ENCODE assay signal across 9 cellular contexts in the genomic region with DNA sequence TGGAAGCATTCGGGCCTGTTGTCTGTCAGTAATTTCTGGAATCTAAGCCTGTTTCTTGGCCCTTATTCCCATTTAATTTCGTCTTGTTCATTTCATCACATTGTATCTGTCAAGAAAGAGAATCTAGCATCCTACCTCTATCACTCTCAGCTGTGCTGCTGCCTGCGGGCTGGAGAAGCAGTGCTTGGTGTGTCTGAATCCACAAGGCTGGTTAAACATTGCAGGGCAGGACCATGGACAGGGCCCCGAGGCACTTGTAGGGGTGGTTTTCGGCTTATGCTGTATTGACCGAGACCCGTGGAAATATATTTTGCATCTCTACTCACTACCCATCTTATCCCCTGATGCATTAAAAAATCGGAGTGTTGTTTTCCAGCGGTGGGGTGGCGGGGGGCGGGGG. TPM values are rescaled to one million over a fixed set of nuclear protein-coding genes. Genes with fewer than 3 reads are reported as not detected.
DNase-seq lines count a peak whose midpoint lies in the region; ATAC-seq, FAIRE-seq and TF ChIP-seq lines count a peak whose summit lies in the region.
"Had no signal": no experiment of that assay in that cellular context is flagged by ENCODE, and none has a peak within 500 bp of the region (broad histone marks: within the 10 kb centered on the region; RNA-seq: fewer than 3 reads in every experiment).

No MANE protein-coding gene starts in this region.

- H3K36me3 ChIP-seq in RWPE2 (ENCODE audit: low read depth) (no peaks in the 10 kb centered on the region), right lobe of liver (no peaks in the 10 kb centered on the region), upper lobe of right lung (no peaks in the 10 kb centered on the region)

- DNase-seq in GM19240 (ENCODE audit: insufficient read length, low spot score) (peak; percentile 43), RWPE2 (ENCODE audit: low spot score) (no peak), cerebellar cortex (ENCODE audit: low spot score) (peak; percentile 40), right lobe of liver (peak in 2 of 3 donors; percentile 51 to 53), upper lobe of right lung (peak; percentile 67), GM19238 (ENCODE audit: insufficient read length, low spot score) (no peak), D721Med (ENCODE audit: insufficient read length, low spot score) (no peak), NCI-H128 (lab: John Stamatoyannopoulos, UW; ENCODE audit: unreplicated experiment) (no peak)

- peak; percentile 46; the same call in 1 of the 3 replicates for ATAC-seq in RWPE2 (ENCODE audit: low read depth)
- peak in 3 of 4 donors; percentile 33 to 78 (median 74) for ATAC-seq in right lobe of liver
- ATAC-seq in upper lobe of right lung, result peak; percentile 44

- TF ChIP-seq CTCF in RWPE2 (IDR thresholded peaks at IDR 0.05; ENCODE audit: poor library complexity, severe bottlenecking) (no peak), right lobe of liver (IDR thresholded peaks at IDR 0.05) (no peak), upper lobe of right lung (IDR thresholded peaks at IDR 0.05) (no peak), D721Med (IDR thresholded peaks at IDR 0.05; ENCODE audit: insufficient read depth, missing control alignments) (no peak)

- no peak for TF ChIP-seq POLR2A in right lobe of liver (IDR thresholded peaks at IDR 0.05)

- WGBS in right lobe of liver (ENCODE audit: insufficient coverage, low coverage, low lambda C conversion rate, missing lambda C conversion rate), result 15% methylated on average over 11 of the region's 11 CpGs

- H3K4me3 ChIP-seq in RWPE2 (ENCODE audit: severe bottlenecking), result no peak overlapping the region
- no peak overlapping the region for H3K4me3 ChIP-seq in right lobe of liver
- H3K4me3 ChIP-seq in upper lobe of right lung, result no peak overlapping the region

- FAIRE-seq in D721Med (lab: Jason Lieb, UNC), result no peak
- FAIRE-seq: frontal cortex had no signal

- intact Hi-C loops in right lobe of liver (cut with DNase I), result loop anchor here in 1 of 2 donors (10.0 kb wide), 1 partner anchor 60 kb away; no protein-coding TSS in a partner anchor
- intact Hi-C loops in upper lobe of right lung (cut with DNase I), result no loop called here

- H3K9me3 ChIP-seq in RWPE2 (ENCODE audit: severe bottlenecking) (no peaks in the 10 kb centered on the region), right lobe of liver (no peaks in the 10 kb centered on the region), upper lobe of right lung (no peaks in the 10 kb centered on the region)

- H3K27me3 ChIP-seq in RWPE2 (ENCODE audit: insufficient read depth, poor library complexity, severe bottlenecking) (peaks cover 26% of the 10 kb centered on the region), right lobe of liver (no peaks in the 10 kb centered on the region), upper lobe of right lung (peaks cover 53% of the 10 kb centered on the region)

- H3K27ac ChIP-seq in RWPE2 (ENCODE audit: poor library complexity, severe bottlenecking) (no peak overlapping the region), right lobe of liver (no peak overlapping the region), upper lobe of right lung (no peak overlapping the region)

- no peaks in the 10 kb centered on the region for H3K4me1 ChIP-seq in RWPE2 (ENCODE audit: insufficient read depth, poor library complexity, severe bottlenecking)
- peaks cover 0 to 5% (median 0%) of the 10 kb centered on the region in 4 donors for H3K4me1 ChIP-seq in right lobe of liver
- no peaks in the 10 kb centered on the region for H3K4me1 ChIP-seq in upper lobe of right lung

RNA-seq across cellular contexts. Expression of a gene that starts 3.1 kb away (rescaled TPM):
- 1 to 10 TPM; 3.5 to 6.6 (median 4.6) TPM for total RNA-seq in right lobe of liver
- total RNA-seq in upper lobe of right lung, result 13.5 TPM

Comparison
In these comparisons a context has a peak if more than half of its experiments do, and no peak if none do; other contexts are left out.
1. DNase-seq: peak in GM19240 (single experiment), cerebellar cortex (single experiment), right lobe of liver (2 of 3) and upper lobe of right lung (single experiment); none in RWPE2 (single experiment), GM19238 (single experiment), D721Med (single experiment) and NCI-H128 (single experiment).
2. Peak in every context shown above with its lines, with median percentiles within 50 percentile points of each other: ATAC-seq.